In the genomic region with DNA sequence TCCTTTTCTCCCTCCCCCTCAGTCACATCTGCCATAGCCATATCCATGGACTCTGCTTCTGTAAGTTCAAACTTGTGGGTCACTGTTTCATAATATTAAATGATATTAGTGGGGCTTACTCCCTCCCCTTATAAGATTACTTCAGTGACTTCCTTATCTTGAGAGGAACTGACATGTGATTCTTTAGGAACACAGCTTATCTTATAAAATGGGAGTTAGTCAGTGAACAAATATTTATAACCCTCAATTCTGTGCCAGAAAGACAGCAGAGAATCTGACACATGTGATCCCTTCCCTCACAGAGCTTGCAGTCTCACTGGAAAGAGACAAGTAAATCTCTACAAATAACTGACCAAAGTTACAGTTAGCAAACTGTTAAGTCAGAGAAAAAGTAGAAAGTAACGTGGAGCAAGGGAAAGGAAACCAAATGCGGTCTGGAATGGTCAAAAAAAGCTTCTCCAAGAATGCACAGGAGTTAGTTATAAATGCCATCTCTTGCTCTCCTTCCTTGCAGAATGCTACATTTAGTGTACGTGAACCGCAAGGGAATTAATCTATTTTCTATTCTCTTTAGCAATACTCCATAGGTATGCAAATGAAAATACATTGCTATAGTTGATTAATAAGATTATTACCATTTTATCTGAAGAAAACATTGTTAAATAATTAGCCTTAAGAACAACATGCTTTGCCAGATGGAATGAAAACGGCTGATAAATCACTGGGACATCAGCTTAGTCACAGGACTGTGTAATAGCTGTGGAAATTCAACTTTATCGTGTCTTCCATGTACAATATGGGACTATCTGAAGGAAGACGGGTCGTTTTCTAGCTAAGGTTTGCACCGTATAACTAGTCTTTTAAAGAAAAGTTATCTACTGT, we compare ENCODE assay signal across 13 cellular contexts. TPM values are rescaled to one million over a fixed set of nuclear protein-coding genes. Genes with fewer than 3 reads are reported as not detected.
DNase-seq lines count a peak whose midpoint lies in the region; ATAC-seq and TF ChIP-seq lines count a peak whose summit lies in the region.
"Had no signal": no experiment of that assay in that cellular context is flagged by ENCODE, and none has a peak within 500 bp of the region (broad histone marks: within the 10 kb centered on the region; RNA-seq: fewer than 3 reads in every experiment).

No MANE protein-coding gene starts in this region.

- no peak for ATAC-seq in HG02610 (IDR thresholded peaks at IDR 0.05; ENCODE audit: unreplicated experiment)

- H3K27me3 ChIP-seq in GM23248 (replicated peaks; ENCODE audit: insufficient read depth) (no peaks in the 10 kb centered on the region), adipocyte (replicated peaks; ENCODE audit: control insufficient read depth, insufficient read depth, low read length) (no peaks in the 10 kb centered on the region), left ventricle myocardium inferior (ENCODE audit: low read depth) (no peaks in the 10 kb centered on the region)

- intact Hi-C loops in left ventricle myocardium inferior (cut with micrococcal nuclease) = no loop called here

- H2AFZ ChIP-seq in GM23248 = peak overlapping the region; percentile 15; the same call in 1 of the 2 replicates

- H3K36me3 ChIP-seq in GM23248 (ENCODE audit: low read depth) = 0 out of 2 replicates have a peak, but pooled peaks cover under 1% of the 10 kb centered on the region
- no peaks in the 10 kb centered on the region for H3K36me3 ChIP-seq in adipocyte (ENCODE audit: control insufficient read depth, insufficient read depth, low read length, severe bottlenecking)
- no peaks in the 10 kb centered on the region for H3K36me3 ChIP-seq in left ventricle myocardium inferior

- no peaks in the 10 kb centered on the region; the same call in 1 of the 2 replicates for H4K20me1 ChIP-seq in GM23248 (ENCODE audit: insufficient read depth)

- H3K9me3 ChIP-seq in GM23248 (ENCODE audit: low read depth) (no peaks in the 10 kb centered on the region), adipocyte (ENCODE audit: control insufficient read depth, low read length) (no peaks in the 10 kb centered on the region), left ventricle myocardium inferior (replicated peaks) (peaks cover 2% of the 10 kb centered on the region)

- TF ChIP-seq CTCF in left ventricle myocardium inferior (IDR thresholded peaks at IDR 0.05; ENCODE audit: borderline replicate concordance) = no peak
- TF ChIP-seq CTCF in GM20000 (IDR thresholded peaks at IDR 0.05; ENCODE audit: extremely low read depth, missing control alignments) = no peak

- H3K9ac ChIP-seq in GM23248 (peak overlapping the region; percentile 48), adipocyte (ENCODE audit: low read length) (peak overlapping the region; percentile 71)

- H3K4me3 ChIP-seq in GM23248 = peak overlapping the region; percentile 61
- peak overlapping the region; percentile 77 for H3K4me3 ChIP-seq in adipocyte (ENCODE audit: low read length)
- peak overlapping the region; percentile 51 for H3K4me3 ChIP-seq in left ventricle myocardium inferior
- H3K4me3 ChIP-seq in skeletal muscle cell (ENCODE audit: low read depth, low read length) = peak overlapping the region; percentile 27

- H3K9me2 ChIP-seq in GM23248 (ENCODE audit: insufficient read depth) = no peaks in the 10 kb centered on the region; the same call in 1 of the 2 replicates

- peaks cover 31% of the 10 kb centered on the region for H3K4me1 ChIP-seq in GM23248 (ENCODE audit: insufficient read depth)
- H3K4me1 ChIP-seq in adipocyte (ENCODE audit: control insufficient read depth, insufficient read depth, low read length) = peaks cover 42% of the 10 kb centered on the region
- H3K4me1 ChIP-seq in left ventricle myocardium inferior = peaks cover 71% of the 10 kb centered on the region

- H3F3A ChIP-seq in GM23248 (ENCODE audit: insufficient read depth) = peaks cover 37% of the 10 kb centered on the region

- peak overlapping the region; percentile 85 for H3K27ac ChIP-seq in GM23248
- peak overlapping the region; percentile 92 for H3K27ac ChIP-seq in left ventricle myocardium inferior (replicated peaks)

- in situ Hi-C loops in GM23248 (cut with MboI) = no loop called here

- DNase-seq in GM23248 (peak; percentile 81), adipocyte (ENCODE audit: low read depth) (peak; percentile 33), left ventricle myocardium inferior (no peak), skeletal muscle cell (ENCODE audit: low read depth) (no peak), GM20000 (ENCODE audit: low spot score) (no peak), NCI-H1092 treated with DMSO at 0.1 percent for 48 hours (lab: John Stamatoyannopoulos, UW) (no peak), SHP77 treated with DMSO at 0.1 percent for 48 hours (lab: John Stamatoyannopoulos, UW) (no peak)
- DNase-seq: cerebellar nuclear complex; DMS53; immature natural killer cell; NCI-H2029; stimulated activated naive CD4-positive, alpha-beta T cell treated with Interleukin-2 at 50 U/mL for 16 hours had no signal

- H3K79me2 ChIP-seq in GM23248 (ENCODE audit: insufficient read depth) = peaks cover 54% of the 10 kb centered on the region

- 2 to 4% methylated on average over 9 of the region's 9 CpGs for WGBS in GM23248 (ENCODE audit: low coverage in 1 of 2, low lambda C conversion rate in 2 of 2, missing lambda C conversion rate in 2 of 2), 2 experiments

- peak overlapping the region; percentile 94 for H3K4me2 ChIP-seq in GM23248 (ENCODE audit: unreplicated experiment)

RNA-seq across cellular contexts. Expression of gene SGMS2, which starts 29.0 kb away (rescaled TPM):
- total RNA-seq in GM23248 (2014; rRNA removed; shearing (Covaris generic)) = 116 and 165 TPM in 2 replicates
- polyA plus RNA-seq in GM23248 (2016; fragmentation: Nextera tagmentation; extraction: Ambion mirVana) = 35.3 and 39.1 TPM in 2 replicates
- total RNA-seq in left ventricle myocardium inferior = 21.4 TPM

Comparison
In these comparisons a context has a peak if more than half of its experiments do, and no peak if none do; other contexts are left out.
1. DNase-seq: peak in GM23248 (single experiment) and adipocyte (single experiment); none in left ventricle myocardium inferior (single experiment), skeletal muscle cell (single experiment), GM20000 (single experiment), NCI-H1092 treated with DMSO at 0.1 percent for 48 hours (single experiment) and SHP77 treated with DMSO at 0.1 percent for 48 hours (single experiment).
2. H3K4me3 ChIP-seq: peak in every context shown above with its lines; median percentile 77 in adipocyte; 61 in GM23248; 51 in left ventricle myocardium inferior; 27 in skeletal muscle cell.